9 cellular contexts compared by ENCODE assay signal in the genomic region with DNA sequence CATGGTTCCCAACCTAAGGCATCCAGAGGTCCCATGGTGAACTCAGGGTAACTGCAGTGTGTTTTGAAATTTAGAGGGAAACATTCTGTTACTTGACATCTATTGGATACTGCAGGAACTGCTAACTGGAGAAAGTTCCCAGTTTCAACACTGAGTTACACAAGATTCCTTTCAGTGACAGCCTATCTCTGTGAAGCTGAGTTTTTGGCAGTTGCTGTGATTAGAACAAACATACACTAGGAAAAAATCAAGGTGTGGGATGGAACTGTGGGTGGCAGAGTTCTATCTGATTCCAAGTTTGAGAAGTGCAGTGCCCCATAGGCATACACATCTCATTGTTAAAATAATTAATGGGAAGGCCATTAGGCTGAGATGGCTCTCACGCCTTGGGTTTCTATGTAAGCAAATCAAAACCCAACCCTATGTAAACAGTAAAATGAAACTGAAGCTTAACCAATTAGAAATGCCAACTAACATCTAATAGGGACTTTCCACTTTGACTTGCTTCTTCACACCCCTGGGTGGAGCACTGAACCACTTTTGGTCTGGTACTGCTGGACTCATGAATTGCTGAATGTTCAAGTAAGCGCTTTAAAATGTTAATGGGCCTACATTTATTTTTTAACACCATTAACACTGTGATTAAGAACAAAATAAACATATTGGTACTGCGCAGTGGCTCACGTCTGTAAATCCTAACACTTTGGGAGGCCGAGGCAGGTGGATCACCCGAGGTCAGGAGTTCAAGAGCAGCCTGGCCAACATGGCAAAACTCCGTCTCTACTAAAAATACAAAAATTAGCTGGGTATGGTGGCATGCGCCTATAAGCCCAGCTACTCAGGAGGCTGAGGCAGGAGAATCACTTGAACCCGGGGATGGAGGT. TPM values are rescaled to one million over a fixed set of nuclear protein-coding genes. Genes with fewer than 3 reads are reported as not detected.
A peak's percentile ranks its signal among the peaks of the same experiment; 100 is the strongest.
DNase-seq lines count a peak whose midpoint lies in the region; ATAC-seq and TF ChIP-seq lines count a peak whose summit lies in the region.
"Had no signal": no experiment of that assay in that cellular context is flagged by ENCODE, and none has a peak within 500 bp of the region (broad histone marks: within the 10 kb centered on the region; RNA-seq: fewer than 3 reads in every experiment).

No MANE protein-coding gene starts in this region.

- H3K36me3 Mint-ChIP-seq in activated naive CD4-positive, alpha-beta T cell treated with anti-CD3 and anti-CD28 coated beads, Interleukin-2, amount 50 U/mL, for 72 hours = peaks cover 0 to 12% of the 10 kb centered on the region in 2 donors
- H3K36me3 Mint-ChIP-seq: brain had no signal

- no peaks in the 10 kb centered on the region for H3K9me3 ChIP-seq in esophagus squamous epithelium
- H3K9me3 ChIP-seq in spleen = peaks cover 0 to 2% (median 0%) of the 10 kb centered on the region in 8 donors

- H3K4me3 ChIP-seq in esophagus squamous epithelium (peak overlapping the region in 1 of 4 donors; percentile 3), spleen (peak overlapping the region in 1 of 8 donors; percentile 18)

- H3K27ac Mint-ChIP-seq in activated naive CD4-positive, alpha-beta T cell treated with anti-CD3 and anti-CD28 coated beads, Interleukin-2, amount 50 U/mL, for 72 hours = no peak overlapping the region

- H3K27me3 ChIP-seq in esophagus squamous epithelium (no peaks in the 10 kb centered on the region), spleen (replicated peaks in 1 of 7) (no peaks in the 10 kb centered on the region)

- peaks cover 5 to 67% (median 30%) of the 10 kb centered on the region in 3 donors for H3K4me1 ChIP-seq in esophagus squamous epithelium
- peaks cover 14 to 62% (median 26%) of the 10 kb centered on the region in 6 donors for H3K4me1 ChIP-seq in spleen

- no peaks in the 10 kb centered on the region for H3K9me3 Mint-ChIP-seq in activated naive CD4-positive, alpha-beta T cell treated with anti-CD3 and anti-CD28 coated beads, Interleukin-2, amount 50 U/mL, for 72 hours

- peak in 3 of 6 experiments; percentile 4 to 53 (median 46) for TF ChIP-seq CTCF in esophagus squamous epithelium (IDR thresholded peaks at IDR 0.05)
- peak in 7 of 11 experiments; percentile 15 to 53 (median 37) for TF ChIP-seq CTCF in spleen (IDR thresholded peaks at IDR 0.05 in 8 of 11, conservative IDR thresholded peaks at IDR 0.05 in 3 of 11)

- H3K27ac ChIP-seq in esophagus squamous epithelium (peak overlapping the region; percentile 67 to 80 (median 70)), spleen (peak overlapping the region in 6 of 8 donors; percentile 25 to 74 (median 54))

- intact Hi-C loops in esophagus squamous epithelium (cut with DNase I) = no loop called here
- intact Hi-C loops in spleen (cut with DNase I; ENCODE audit: low total_unique reads) = loop anchor here (10.0 kb wide), 1 partner anchor 49 kb away; no protein-coding TSS in a partner anchor

- DNase-seq in activated naive CD4-positive, alpha-beta T cell treated with anti-CD3 and anti-CD28 coated beads, Interleukin-2, amount 50 U/mL, for 72 hours (ENCODE audit: low spot score in 2 of 2) = no peak
- DNase-seq in activated naive CD4-positive, alpha-beta T cell treated with Interleukin-2 at 50 U/mL for 16 hours = no peak
- DNase-seq in NCI-H226 = peak; percentile 57
- no peak for DNase-seq in esophagus squamous epithelium (lab: John Stamatoyannopoulos, UW)
- DNase-seq in spleen = no peak
- no peak for DNase-seq in globus pallidus (ENCODE audit: low spot score)
- no peak for DNase-seq in T-helper 9 cell

- ATAC-seq in activated naive CD4-positive, alpha-beta T cell treated with anti-CD3 and anti-CD28 coated beads, Interleukin-2, amount 50 U/mL, for 72 hours = peak; percentile 44 to 46
- ATAC-seq in HG02840 (IDR thresholded peaks at IDR 0.05; ENCODE audit: low FRiP score, unreplicated experiment) = peak; percentile 83

- 37 to 57% methylated on average over 9 of the region's 9 CpGs for WGBS in esophagus squamous epithelium, 2 donors
- 66 to 83% (median 70%) methylated on average over 9 of the region's 9 CpGs for WGBS in spleen, 5 donors

- TF ChIP-seq POLR2A in esophagus squamous epithelium (IDR thresholded peaks at IDR 0.05) = no peak
- no peak for TF ChIP-seq POLR2A in spleen (IDR thresholded peaks at IDR 0.05)

- no peaks in the 10 kb centered on the region for H3K36me3 ChIP-seq in esophagus squamous epithelium
- H3K36me3 ChIP-seq in spleen = peaks cover 0 to 19% (median 0%) of the 10 kb centered on the region in 6 donors

RNA-seq across cellular contexts. Expression of gene TBC1D7, which starts 55.2 kb away (rescaled TPM):
- 10 to 100 TPM; 13.2 to 30.9 TPM for total RNA-seq in activated naive CD4-positive, alpha-beta T cell treated with anti-CD3 and anti-CD28 coated beads, Interleukin-2, amount 50 U/mL, for 72 hours
- total RNA-seq in esophagus squamous epithelium = 10 to 100 TPM in 3 of 4 donors, 1 to 10 TPM in 1; 8.2 to 13.5 (median 12.6) TPM
- 10 to 100 TPM; 10.9 to 20.9 (median 17.5) TPM for total RNA-seq in spleen
- 10 to 100 TPM; 12.2 to 15.0 (median 13.3) TPM for polyA plus RNA-seq in spleen
